Comparison of ENCODE assay signal across 22 cellular contexts in the genomic region with DNA sequence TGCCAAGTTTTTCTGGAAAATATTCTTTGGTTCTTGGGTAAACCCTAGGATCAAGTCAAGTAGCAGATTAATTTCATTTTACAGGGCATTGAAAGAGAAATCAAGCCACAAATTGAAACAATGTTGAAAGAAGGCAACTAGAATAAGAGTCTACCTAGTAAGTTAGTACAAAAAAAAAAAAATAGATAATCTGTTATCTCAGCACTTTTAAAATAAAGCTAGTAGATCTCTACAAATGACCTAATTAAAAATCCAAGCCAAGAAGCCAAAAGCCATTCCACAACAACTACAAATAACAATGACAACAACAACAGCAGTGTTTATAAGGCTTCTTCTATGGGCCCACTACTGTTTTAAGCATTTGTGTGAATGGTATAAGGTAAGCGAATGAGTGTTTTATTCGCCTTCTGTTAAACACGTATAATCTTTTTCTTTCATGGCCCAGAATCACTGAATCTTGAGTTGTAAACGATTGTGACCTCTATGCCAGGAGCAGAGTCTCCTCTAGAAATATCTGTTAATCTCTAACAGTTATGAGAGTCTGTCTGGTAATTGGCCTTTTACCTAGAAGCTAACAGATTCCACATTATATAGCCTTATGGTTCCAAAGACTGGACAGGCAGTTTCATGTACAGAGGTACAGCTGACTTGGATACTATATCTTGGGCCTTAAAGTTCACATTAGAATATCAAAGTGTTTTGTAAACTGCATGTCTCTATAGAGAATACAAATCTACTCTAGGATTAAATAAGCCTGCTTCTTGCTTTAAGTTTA.
"Had no signal": no experiment of that assay in that cellular context is flagged by ENCODE, and none has a peak within 500 bp of the region (broad histone marks: within the 10 kb centered on the region; RNA-seq: fewer than 3 reads in every experiment).

No MANE protein-coding gene starts in this region.

- H3K36me3 Mint-ChIP-seq: activated naive CD4-positive, alpha-beta T cell treated with anti-CD3 and anti-CD28 coated beads, Interleukin-2, amount 10 ng/mL, durations not matched to agents 7 days and 5 days; activated naive CD8-positive, alpha-beta T cell treated with anti-CD3 and anti-CD28 coated beads for 36 hours had no signal

- H3K27me3 ChIP-seq: brain microvascular endothelial cell, cardiac muscle cell, SJCRH30 had no signal

- ATAC-seq: activated T-cell treated with anti-CD3 and anti-CD28 coated beads, Interleukin-2, amount 50 U/mL, for 72 hours; Panc1; Right ventricle myocardium inferior; T-helper 17 cell had no signal

- H3K27ac Mint-ChIP-seq: activated CD4-positive, alpha-beta memory T cell treated with anti-CD3 and anti-CD28 coated beads, Interleukin-2, amount 10 ng/mL, durations not matched to agents 7 days and 5 days; activated naive CD4-positive, alpha-beta T cell treated with anti-CD3 and anti-CD28 coated beads, Interleukin-2, amount 10 ng/mL, durations not matched to agents 7 days and 5 days; activated naive CD8-positive, alpha-beta T cell treated with anti-CD3 and anti-CD28 coated beads for 36 hours; activated T-cell treated with anti-CD3 and anti-CD28 coated beads, Interleukin-2, amount 50 U/mL, for 72 hours; activated T-helper 2 cell treated with anti-CD3 and anti-CD28 coated beads, Interferon-gamma antibody, Interleukin-2, Interleukin-4, amounts not matched to agents 10 μg/mL and 5 μg/mL and 100 μg/mL, durations not matched to agents 14 hours and 24 hours and 36 hours; T-helper 17 cell had no signal

- H3K27ac ChIP-seq: brain microvascular endothelial cell, cardiac muscle cell, SJCRH30 had no signal

- H3K4me3 Mint-ChIP-seq: activated CD4-positive, alpha-beta memory T cell treated with anti-CD3 and anti-CD28 coated beads, Interleukin-2, amount 10 ng/mL, durations not matched to agents 7 days and 5 days; activated naive CD4-positive, alpha-beta T cell treated with anti-CD3 and anti-CD28 coated beads, Interleukin-2, amount 10 ng/mL, durations not matched to agents 7 days and 5 days; activated naive CD8-positive, alpha-beta T cell treated with anti-CD3 and anti-CD28 coated beads for 36 hours; activated T-cell treated with anti-CD3 and anti-CD28 coated beads, Interleukin-2, amount 50 U/mL, for 72 hours had no signal

- H3K9me3 Mint-ChIP-seq: activated CD4-positive, alpha-beta memory T cell treated with anti-CD3 and anti-CD28 coated beads, Interleukin-2, amount 10 ng/mL, durations not matched to agents 7 days and 5 days; activated naive CD4-positive, alpha-beta T cell treated with anti-CD3 and anti-CD28 coated beads, Interleukin-2, amount 10 ng/mL, durations not matched to agents 7 days and 5 days; activated naive CD8-positive, alpha-beta T cell treated with anti-CD3 and anti-CD28 coated beads for 36 hours; activated T-helper 2 cell treated with anti-CD3 and anti-CD28 coated beads, Interferon-gamma antibody, Interleukin-2, Interleukin-4, amounts not matched to agents 10 μg/mL and 5 μg/mL and 100 μg/mL, durations not matched to agents 14 hours and 24 hours and 36 hours had no signal

- H3K36me3 ChIP-seq: brain microvascular endothelial cell, cardiac muscle cell, SJCRH30 had no signal

- H3K4me3 ChIP-seq: cardiac muscle cell, SJCRH30 had no signal

- DNase-seq: activated CD4-positive, alpha-beta memory T cell treated with anti-CD3 and anti-CD28 coated beads, Interleukin-2, amount 10 ng/mL, durations not matched to agents 7 days and 5 days; activated CD4-positive, alpha-beta T cell treated with anti-CD3 and anti-CD28 coated beads, Interleukin-2, amount 50 U/mL, for 1 hour; activated CD4-positive, CD25-positive, alpha-beta regulatory T cell; activated CD8-positive, alpha-beta memory T cell treated with anti-CD3 and anti-CD28 coated beads, Interleukin-2, amount 50 U/mL, for 4 hours; activated gamma-delta T cell treated with Interleukin-2 at 50 U/mL for 16 hours; activated naive CD4-positive, alpha-beta T cell treated with anti-CD3 and anti-CD28 coated beads, Interleukin-2, amount 10 ng/mL, durations not matched to agents 7 days and 5 days; activated naive CD8-positive, alpha-beta T cell treated with anti-CD3 and anti-CD28 coated beads for 36 hours; activated T-cell treated with anti-CD3 and anti-CD28 coated beads, Interleukin-2, amount 50 U/mL, for 72 hours; brain microvascular endothelial cell; Kasumi-1; NCI-H1048; NCI-H187 treated with DMSO at 0.1 percent for 48 hours; NCI-H446; OCI-M1; RPMI8226; SJCRH30; T-helper 17 cell; T-helper 9 cell had no signal

- H3K27me3 Mint-ChIP-seq: activated CD4-positive, alpha-beta memory T cell treated with anti-CD3 and anti-CD28 coated beads, Interleukin-2, amount 10 ng/mL, durations not matched to agents 7 days and 5 days; activated naive CD4-positive, alpha-beta T cell treated with anti-CD3 and anti-CD28 coated beads, Interleukin-2, amount 10 ng/mL, durations not matched to agents 7 days and 5 days; activated naive CD8-positive, alpha-beta T cell treated with anti-CD3 and anti-CD28 coated beads for 36 hours; T-helper 17 cell had no signal

- H3K4me1 Mint-ChIP-seq: activated CD4-positive, alpha-beta memory T cell treated with anti-CD3 and anti-CD28 coated beads, Interleukin-2, amount 10 ng/mL, durations not matched to agents 7 days and 5 days; activated naive CD4-positive, alpha-beta T cell treated with anti-CD3 and anti-CD28 coated beads, Interleukin-2, amount 10 ng/mL, durations not matched to agents 7 days and 5 days; activated naive CD8-positive, alpha-beta T cell treated with anti-CD3 and anti-CD28 coated beads for 36 hours; T-helper 17 cell had no signal
